In the genomic region with DNA sequence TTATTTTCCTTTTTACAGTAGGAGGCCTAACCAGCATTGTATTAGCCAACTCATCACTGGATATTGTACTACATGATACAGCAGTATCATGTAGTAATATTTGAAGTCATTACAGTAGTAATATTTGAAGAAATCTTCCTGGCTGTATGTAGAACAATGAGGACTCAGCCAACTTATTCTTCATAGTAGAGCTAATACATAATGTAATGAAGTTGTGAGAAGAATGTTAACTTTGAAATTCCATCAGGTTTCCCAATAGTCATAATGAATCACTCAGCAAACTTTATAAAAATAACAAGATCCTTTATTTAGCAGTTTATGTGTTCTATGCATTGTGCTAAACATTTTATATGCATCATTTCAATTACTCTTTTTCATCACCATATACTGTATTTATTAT, we compare ENCODE assay signal across 18 cellular contexts.
"Had no signal": no experiment of that assay in that cellular context is flagged by ENCODE, and none has a peak within 500 bp of the region (broad histone marks: within the 10 kb centered on the region; RNA-seq: fewer than 3 reads in every experiment).

No MANE protein-coding gene starts in this region.

- H3K27me3 Mint-ChIP-seq: activated CD4-positive, alpha-beta memory T cell treated with anti-CD3 and anti-CD28 coated beads, Interleukin-2, amount 10 ng/mL, durations not matched to agents 7 days and 5 days; activated CD4-positive, alpha-beta T cell treated with anti-CD3 and anti-CD28 coated beads, Interleukin-2, amount 10 ng/mL, durations not matched to agents 24 days and 14 days; activated naive CD4-positive, alpha-beta T cell treated with anti-CD3 and anti-CD28 coated beads, Interleukin-2, amount 50 U/mL, for 24 hours; natural killer cell treated with Interleukin-12 subunit alpha and Interleukin-12 subunit beta and Interleukin-15 and Interleukin-18, amount 100 ng/mL, for 72 hours; progenitor cell of endocrine pancreas had no signal

- H3K9me3 Mint-ChIP-seq: activated CD4-positive, alpha-beta memory T cell treated with anti-CD3 and anti-CD28 coated beads, Interleukin-2, amount 10 ng/mL, durations not matched to agents 7 days and 5 days; activated T-helper 1 cell treated with anti-CD3 and anti-CD28 coated beads, Interleukin-12 subunit alpha, Interleukin-12 subunit beta, Interleukin-2, Interleukin-4 antibody, amounts not matched to agents 30 ng/mL and 10 ng/mL and 1 ng/mL, durations not matched to agents 14 hours and 24 hours and 36 hours; natural killer cell treated with Interleukin-12 subunit alpha and Interleukin-12 subunit beta and Interleukin-15 and Interleukin-18, amount 100 ng/mL, for 72 hours had no signal

- H3K9me3 ChIP-seq: thyroid gland, upper lobe of right lung had no signal

- H3K36me3 Mint-ChIP-seq: activated naive CD4-positive, alpha-beta T cell treated with anti-CD3 and anti-CD28 coated beads, Interleukin-2, amount 50 U/mL, for 24 hours; natural killer cell treated with Interleukin-12 subunit alpha and Interleukin-12 subunit beta and Interleukin-15 and Interleukin-18, amount 100 ng/mL, for 72 hours had no signal

- H3K4me1 ChIP-seq: heart right ventricle, thyroid gland, upper lobe of right lung had no signal

- ATAC-seq: activated CD4-positive, CD25-positive, alpha-beta regulatory T cell treated with anti-CD3 and anti-CD28 coated beads, Interleukin-2, amount 50 U/mL, for 24 hours; heart right ventricle; left ventricle myocardium superior; natural killer cell treated with Interleukin-12 subunit alpha and Interleukin-12 subunit beta and Interleukin-15 and Interleukin-18, amount 100 ng/mL, for 72 hours; upper lobe of right lung had no signal

- H3K4me3 ChIP-seq: heart right ventricle, SK-N-MC, thyroid gland, upper lobe of right lung had no signal

- DNase-seq: activated CD4-positive, alpha-beta memory T cell treated with anti-CD3 and anti-CD28 coated beads, Interleukin-2, amount 10 ng/mL, durations not matched to agents 7 days and 5 days; activated CD4-positive, alpha-beta T cell treated with anti-CD3 and anti-CD28 coated beads, Interleukin-2, amount 10 ng/mL, durations not matched to agents 24 days and 14 days; activated gamma-delta T cell; activated T-cell treated with anti-CD3 and anti-CD28 coated beads for 4 hours; heart right ventricle; left ventricle myocardium superior; stimulated activated CD4-positive, alpha-beta T cell treated with anti-CD3 and anti-CD28 coated beads, Interleukin-4, amount 100 ng/mL, for 24 hours; stimulated activated naive CD4-positive, alpha-beta T cell treated with Interleukin-2 at 50 U/mL for 16 hours; substantia nigra; thyroid gland; upper lobe of right lung had no signal

- H3K27me3 ChIP-seq: heart right ventricle, thyroid gland, upper lobe of right lung had no signal

- H3K4me1 Mint-ChIP-seq: activated CD4-positive, alpha-beta memory T cell treated with anti-CD3 and anti-CD28 coated beads, Interleukin-2, amount 10 ng/mL, durations not matched to agents 7 days and 5 days; activated CD4-positive, alpha-beta T cell treated with anti-CD3 and anti-CD28 coated beads, Interleukin-2, amount 10 ng/mL, durations not matched to agents 24 days and 14 days; activated naive CD4-positive, alpha-beta T cell treated with anti-CD3 and anti-CD28 coated beads, Interleukin-2, amount 50 U/mL, for 24 hours had no signal

- H3K27ac ChIP-seq: heart right ventricle, SK-N-MC, thyroid gland, upper lobe of right lung, VCaP had no signal

- H3K4me3 Mint-ChIP-seq: activated CD4-positive, alpha-beta memory T cell treated with anti-CD3 and anti-CD28 coated beads, Interleukin-2, amount 10 ng/mL, durations not matched to agents 7 days and 5 days; activated CD4-positive, alpha-beta T cell treated with anti-CD3 and anti-CD28 coated beads, Interleukin-2, amount 10 ng/mL, durations not matched to agents 24 days and 14 days; activated naive CD4-positive, alpha-beta T cell treated with anti-CD3 and anti-CD28 coated beads, Interleukin-2, amount 50 U/mL, for 24 hours; activated T-helper 1 cell treated with anti-CD3 and anti-CD28 coated beads, Interleukin-12 subunit alpha, Interleukin-12 subunit beta, Interleukin-2, Interleukin-4 antibody, amounts not matched to agents 30 ng/mL and 10 ng/mL and 1 ng/mL, durations not matched to agents 14 hours and 24 hours and 36 hours; natural killer cell treated with Interleukin-12 subunit alpha and Interleukin-12 subunit beta and Interleukin-15 and Interleukin-18, amount 100 ng/mL, for 72 hours had no signal
